12 cellular contexts compared by ENCODE assay signal in the genomic region with DNA sequence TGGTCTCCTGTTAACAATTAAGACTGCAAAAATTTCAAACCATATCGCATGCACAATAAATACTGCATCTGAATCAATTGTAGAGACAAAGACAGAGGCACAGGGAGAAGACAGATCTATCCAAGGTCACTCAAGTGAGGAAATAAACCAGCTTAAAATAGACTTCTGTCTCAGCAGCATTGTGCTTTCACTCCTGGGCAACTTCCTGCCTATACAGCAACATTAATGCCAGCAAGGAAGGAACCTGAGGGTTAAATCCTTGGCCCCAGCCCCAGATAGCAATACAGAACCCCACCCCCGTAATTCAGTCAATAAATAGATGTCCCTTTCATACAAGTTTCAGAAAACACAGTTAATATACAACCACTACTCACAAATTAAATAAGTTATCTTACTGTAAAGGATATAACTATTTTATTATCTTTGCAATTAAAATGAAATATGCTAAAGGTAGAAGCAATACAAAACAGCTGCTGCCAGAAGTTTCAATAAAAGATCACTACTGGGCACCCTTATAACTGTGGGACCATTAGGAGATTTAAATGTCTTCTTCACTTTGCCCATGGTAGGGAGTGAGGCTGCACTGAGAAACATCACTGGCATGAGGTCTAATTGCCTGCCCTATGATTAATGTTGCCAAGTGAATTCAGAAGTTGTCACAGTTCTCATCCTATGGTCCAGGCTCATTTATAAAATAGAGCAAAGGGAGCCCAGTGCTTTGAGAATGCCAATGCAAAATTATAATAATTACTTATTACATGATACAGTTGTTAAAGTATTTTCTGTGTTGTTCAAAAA. TPM values are rescaled to one million over a fixed set of nuclear protein-coding genes. Genes with fewer than 3 reads are reported as not detected.
DNase-seq lines count a peak whose midpoint lies in the region; ATAC-seq and TF ChIP-seq lines count a peak whose summit lies in the region.
"Had no signal": no experiment of that assay in that cellular context is flagged by ENCODE, and none has a peak within 500 bp of the region (broad histone marks: within the 10 kb centered on the region; RNA-seq: fewer than 3 reads in every experiment).

No MANE protein-coding gene starts in this region.

- H3K4me3 Mint-ChIP-seq in chondrocyte (ENCODE audit: unreplicated experiment) = no peak overlapping the region
- no peak overlapping the region for H3K4me3 Mint-ChIP-seq in activated CD8-positive, alpha-beta T cell treated with anti-CD3 and anti-CD28 coated beads, Interleukin-2, amount 10 ng/mL, durations not matched to agents 7 days and 5 days
- H3K4me3 Mint-ChIP-seq: activated T-cell treated with anti-CD3 and anti-CD28 coated beads, Interleukin-2, amount 50 U/mL, for 72 hours had no signal

- POLR2A ChIA-PET in activated CD8-positive, alpha-beta T cell treated with anti-CD3 and anti-CD28 coated beads, Interleukin-2, amount 10 ng/mL, durations not matched to agents 7 days and 5 days (lab: Charles Lee) = no interaction called here

- H3K36me3 Mint-ChIP-seq in chondrocyte (ENCODE audit: low read depth) = no peaks in the 10 kb centered on the region
- no peaks in the 10 kb centered on the region for H3K36me3 Mint-ChIP-seq in activated CD8-positive, alpha-beta T cell treated with anti-CD3 and anti-CD28 coated beads, Interleukin-2, amount 10 ng/mL, durations not matched to agents 7 days and 5 days (ENCODE audit: low read depth)

- peaks cover 84% of the 10 kb centered on the region for H3K4me1 Mint-ChIP-seq in chondrocyte (ENCODE audit: low read depth)
- H3K4me1 Mint-ChIP-seq in activated CD8-positive, alpha-beta T cell treated with anti-CD3 and anti-CD28 coated beads, Interleukin-2, amount 10 ng/mL, durations not matched to agents 7 days and 5 days (ENCODE audit: low read depth) = peaks cover 9% of the 10 kb centered on the region

- no peaks in the 10 kb centered on the region for H3K36me3 ChIP-seq in skeletal muscle tissue (ENCODE audit: control insufficient read depth in 3 of 3, insufficient read depth in 3 of 3, low read length in 3 of 3)
- H3K36me3 ChIP-seq in testis (ENCODE audit: low read depth, missing control alignments) = no peaks in the 10 kb centered on the region
- H3K36me3 ChIP-seq: suprapubic skin had no signal

- TF ChIP-seq CTCF in chondrocyte (IDR thresholded peaks at IDR 0.05) = no peak
- no peak for TF ChIP-seq CTCF in testis (IDR thresholded peaks at IDR 0.05)

- H3K9me3 Mint-ChIP-seq in chondrocyte (ENCODE audit: low read depth) = peaks cover 3% of the 10 kb centered on the region
- H3K9me3 Mint-ChIP-seq in activated CD8-positive, alpha-beta T cell treated with anti-CD3 and anti-CD28 coated beads, Interleukin-2, amount 10 ng/mL, durations not matched to agents 7 days and 5 days (ENCODE audit: insufficient read depth) = no peaks in the 10 kb centered on the region
- H3K9me3 Mint-ChIP-seq: activated T-cell treated with anti-CD3 and anti-CD28 coated beads, Interleukin-2, amount 50 U/mL, for 72 hours had no signal

- H3K4me1 ChIP-seq in skeletal muscle tissue (ENCODE audit: control insufficient read depth in 3 of 3, insufficient read depth in 3 of 3, low read length in 3 of 3) (peaks cover 13 to 21% (median 16%) of the 10 kb centered on the region in 3 donors), testis (no peaks in the 10 kb centered on the region)

- peak; percentile 39 for ATAC-seq in GM19452 (IDR thresholded peaks at IDR 0.05; ENCODE audit: unreplicated experiment)
- ATAC-seq in HG03139 (IDR thresholded peaks at IDR 0.05; ENCODE audit: unreplicated experiment) = peak; percentile 39
- no peak for ATAC-seq in activated CD8-positive, alpha-beta T cell treated with anti-CD3 and anti-CD28 coated beads, Interleukin-2, amount 10 ng/mL, durations not matched to agents 7 days and 5 days
- ATAC-seq: activated T-cell treated with anti-CD3 and anti-CD28 coated beads, Interleukin-2, amount 50 U/mL, for 72 hours had no signal

- no peak overlapping the region for H3K9ac ChIP-seq in skeletal muscle tissue (ENCODE audit: low read depth in 1 of 3, low read length in 3 of 3)

- WGBS in testis, 2 donors = 58 to 60% methylated on average over 2 of the region's 2 CpGs

- H3K27ac ChIP-seq in skeletal muscle tissue (ENCODE audit: low read depth, low read length) (peak overlapping the region; percentile 14), testis (no peak overlapping the region)
- H3K27ac ChIP-seq: suprapubic skin had no signal

- intact Hi-C loops in testis (cut with DNase I; ENCODE audit: low total_unique reads) = no loop called here

- H3K27me3 ChIP-seq in skeletal muscle tissue (ENCODE audit: control insufficient read depth in 3 of 3, insufficient read depth in 3 of 3, low read length in 3 of 3) = no peaks in the 10 kb centered on the region
- no peaks in the 10 kb centered on the region for H3K27me3 ChIP-seq in testis
- H3K27me3 ChIP-seq: suprapubic skin had no signal

- no peak for TF ChIP-seq POLR2A in testis (IDR thresholded peaks at IDR 0.05)

- peak overlapping the region; percentile 73 for H3K27ac Mint-ChIP-seq in chondrocyte (ENCODE audit: unreplicated experiment)
- no peak overlapping the region for H3K27ac Mint-ChIP-seq in activated CD8-positive, alpha-beta T cell treated with anti-CD3 and anti-CD28 coated beads, Interleukin-2, amount 10 ng/mL, durations not matched to agents 7 days and 5 days
- H3K27ac Mint-ChIP-seq: activated T-cell treated with anti-CD3 and anti-CD28 coated beads, Interleukin-2, amount 50 U/mL, for 72 hours had no signal

- H3K27me3 Mint-ChIP-seq in chondrocyte (ENCODE audit: low read depth) = no peaks in the 10 kb centered on the region
- peaks cover 19% of the 10 kb centered on the region for H3K27me3 Mint-ChIP-seq in activated CD8-positive, alpha-beta T cell treated with anti-CD3 and anti-CD28 coated beads, Interleukin-2, amount 10 ng/mL, durations not matched to agents 7 days and 5 days (ENCODE audit: low read depth)

- no peaks in the 10 kb centered on the region for H3K9me3 ChIP-seq in skeletal muscle tissue (ENCODE audit: control insufficient read depth in 3 of 3, low read length in 3 of 3)
- H3K9me3 ChIP-seq in testis = no peaks in the 10 kb centered on the region
- H3K9me3 ChIP-seq: suprapubic skin had no signal

- no peak for DNase-seq in chondrocyte (ENCODE audit: low spot score)
- no peak for DNase-seq in testis
- no peak for DNase-seq in activated CD8-positive, alpha-beta T cell treated with anti-CD3 and anti-CD28 coated beads, Interleukin-2, amount 10 ng/mL, durations not matched to agents 7 days and 5 days
- no peak for DNase-seq in activated CD4-positive, CD25-positive, alpha-beta regulatory T cell (lab: John Stamatoyannopoulos, UW)
- DNase-seq: activated T-cell treated with anti-CD3 and anti-CD28 coated beads, Interleukin-2, amount 50 U/mL, for 72 hours; central memory CD4-positive, alpha-beta T cell; DND-41; NCI-H82 had no signal

- CTCF ChIA-PET in activated CD8-positive, alpha-beta T cell treated with anti-CD3 and anti-CD28 coated beads, Interleukin-2, amount 10 ng/mL, durations not matched to agents 7 days and 5 days (lab: Charles Lee) = interaction anchor here (1.3 kb wide), 1 partner anchor 16 kb away, joined by 3 read pairs; no protein-coding TSS in a partner anchor

- H3K4me3 ChIP-seq in skeletal muscle tissue (ENCODE audit: low read length in 3 of 3) (no peak overlapping the region), testis (no peak overlapping the region)
- H3K4me3 ChIP-seq: suprapubic skin had no signal

RNA-seq across cellular contexts. Expression of gene CAV1, which starts 49.4 kb away (rescaled TPM):
- total RNA-seq in chondrocyte = 230 to 297 TPM (median 296 TPM) in 3 replicates
- 175 TPM for total RNA-seq in skeletal muscle tissue
- total RNA-seq in testis = 10 to 100 TPM; 33.1 to 39.9 TPM
- 84.2 TPM for polyA plus RNA-seq in testis (ENCODE audit: insufficient read depth, low read depth, low replicate concordance)
- not detected for total RNA-seq in activated CD8-positive, alpha-beta T cell treated with anti-CD3 and anti-CD28 coated beads, Interleukin-2, amount 10 ng/mL, durations not matched to agents 7 days and 5 days

Comparison
In these comparisons a context has a peak if more than half of its experiments do, and no peak if none do; other contexts are left out.
1. RNA of gene CAV1, which starts 49.4 kb away (total RNA-seq): 230 to 297 TPM in chondrocyte, 175 TPM in skeletal muscle tissue (single experiment) and 33.1 to 39.9 TPM in testis; not detected in activated CD8-positive, alpha-beta T cell treated with anti-CD3 and anti-CD28 coated beads, Interleukin-2, amount 10 ng/mL, durations not matched to agents 7 days and 5 days; every median in the first group is over 10 times any median in the second.